24 cellular contexts compared by ENCODE assay signal in genomic region chr2:121368841-121369240, GRCh38.
A peak's percentile ranks its signal among the peaks of the same experiment; 100 is the strongest.
DNase-seq lines count a peak whose midpoint lies in the region; ATAC-seq, FAIRE-seq and TF ChIP-seq lines count a peak whose summit lies in the region.
"Had no signal": no experiment of that assay in that cellular context is flagged by ENCODE, and none has a peak within 500 bp of the region (broad histone marks: within the 10 kb centered on the region; RNA-seq: fewer than 3 reads in every experiment).

No MANE protein-coding gene starts in this region.

- H3K36me3 Mint-ChIP-seq in activated T-cell treated with anti-CD3 and anti-CD28 coated beads, Interleukin-2, amount 50 U/mL, for 24 hours (ENCODE audit: low read depth): peaks cover 87% of the 10 kb centered on the region
- peaks cover 57% of the 10 kb centered on the region for H3K36me3 Mint-ChIP-seq in activated T-helper 2 cell treated with anti-CD3 and anti-CD28 coated beads, Interferon-gamma antibody, Interleukin-2, Interleukin-4, amounts not matched to agents 10 μg/mL and 5 μg/mL and 100 μg/mL, durations not matched to agents 14 hours and 24 hours and 36 hours (ENCODE audit: low read depth)

- TF ChIP-seq CTCF in foreskin fibroblast (IDR thresholded peaks at IDR 0.05; ENCODE audit: low read depth, low read length) (no peak), GM10266 (IDR thresholded peaks at IDR 0.05; ENCODE audit: control insufficient read depth, insufficient read depth, low read depth, missing control alignments) (no peak)

- no peak overlapping the region for H3K4me3 Mint-ChIP-seq in activated T-cell treated with anti-CD3 and anti-CD28 coated beads, Interleukin-2, amount 50 U/mL, for 24 hours
- H3K4me3 Mint-ChIP-seq in activated T-helper 2 cell treated with anti-CD3 and anti-CD28 coated beads, Interferon-gamma antibody, Interleukin-2, Interleukin-4, amounts not matched to agents 10 μg/mL and 5 μg/mL and 100 μg/mL, durations not matched to agents 14 hours and 24 hours and 36 hours (ENCODE audit: low read depth): no peak overlapping the region
- H3K4me3 Mint-ChIP-seq: CD4-positive, alpha-beta memory T cell; IgD-negative memory B cell had no signal

- no peak for DNase-seq in activated T-cell treated with anti-CD3 and anti-CD28 coated beads, Interleukin-2, amount 50 U/mL, for 24 hours
- DNase-seq in activated T-cell treated with anti-CD3 and anti-CD28 coated beads, Interleukin-2, amount 50 U/mL, for 1 hour: no peak
- no peak for DNase-seq in activated T-helper 2 cell treated with anti-CD3 and anti-CD28 coated beads, Interferon-gamma antibody, Interleukin-2, Interleukin-4, amounts not matched to agents 10 μg/mL and 5 μg/mL and 100 μg/mL, durations not matched to agents 14 hours and 24 hours and 36 hours (ENCODE audit: low spot score)
- DNase-seq in foreskin fibroblast (peak; percentile 27 to 66), HTR-8/SVneo (ENCODE audit: insufficient read length, low spot score) (no peak), amygdala (lab: John Stamatoyannopoulos, UW) (no peak), GM10266 (ENCODE audit: extremely low spot score) (no peak)
- DNase-seq: ACHN; Caco-2; CD4-positive, alpha-beta memory T cell; DMS 273 treated with DMSO at 0.1 percent for 48 hours; DMS79 treated with DMSO at 0.1 percent for 48 hours; Karpas-422; NCI-H1417; NCI-H1694 treated with DMSO at 0.1 percent for 48 hours; NCI-H446; NCI-H526; Peyer's patch had no signal

- H3K27ac Mint-ChIP-seq in activated T-cell treated with anti-CD3 and anti-CD28 coated beads, Interleukin-2, amount 50 U/mL, for 24 hours: peak overlapping the region; percentile 13
- H3K27ac Mint-ChIP-seq in activated T-helper 2 cell treated with anti-CD3 and anti-CD28 coated beads, Interferon-gamma antibody, Interleukin-2, Interleukin-4, amounts not matched to agents 10 μg/mL and 5 μg/mL and 100 μg/mL, durations not matched to agents 14 hours and 24 hours and 36 hours: peak overlapping the region; percentile 2

- H3K27me3 Mint-ChIP-seq in activated T-cell treated with anti-CD3 and anti-CD28 coated beads, Interleukin-2, amount 50 U/mL, for 24 hours: no peaks in the 10 kb centered on the region
- no peaks in the 10 kb centered on the region for H3K27me3 Mint-ChIP-seq in activated T-helper 2 cell treated with anti-CD3 and anti-CD28 coated beads, Interferon-gamma antibody, Interleukin-2, Interleukin-4, amounts not matched to agents 10 μg/mL and 5 μg/mL and 100 μg/mL, durations not matched to agents 14 hours and 24 hours and 36 hours (ENCODE audit: low read depth)
- H3K27me3 Mint-ChIP-seq: CD4-positive, alpha-beta memory T cell; IgD-negative memory B cell had no signal

- H3K9me3 Mint-ChIP-seq in activated T-cell treated with anti-CD3 and anti-CD28 coated beads, Interleukin-2, amount 50 U/mL, for 24 hours: no peaks in the 10 kb centered on the region
- no peaks in the 10 kb centered on the region for H3K9me3 Mint-ChIP-seq in activated T-helper 2 cell treated with anti-CD3 and anti-CD28 coated beads, Interferon-gamma antibody, Interleukin-2, Interleukin-4, amounts not matched to agents 10 μg/mL and 5 μg/mL and 100 μg/mL, durations not matched to agents 14 hours and 24 hours and 36 hours
- H3K9me3 Mint-ChIP-seq: IgD-negative memory B cell had no signal

- FAIRE-seq in HTR-8/SVneo (lab: Jason Lieb, UNC): no peak
- FAIRE-seq: G401.6, GM18507 had no signal

- H3K4me1 Mint-ChIP-seq in activated T-cell treated with anti-CD3 and anti-CD28 coated beads, Interleukin-2, amount 50 U/mL, for 24 hours (ENCODE audit: low read depth): no peaks in the 10 kb centered on the region
- H3K4me1 Mint-ChIP-seq in activated T-helper 2 cell treated with anti-CD3 and anti-CD28 coated beads, Interferon-gamma antibody, Interleukin-2, Interleukin-4, amounts not matched to agents 10 μg/mL and 5 μg/mL and 100 μg/mL, durations not matched to agents 14 hours and 24 hours and 36 hours (ENCODE audit: low read depth): peaks cover 2% of the 10 kb centered on the region

- intact Hi-C loops in activated T-helper 2 cell treated with anti-CD3 and anti-CD28 coated beads, Interferon-gamma antibody, Interleukin-2, Interleukin-4, amounts not matched to agents 10 μg/mL and 5 μg/mL and 100 μg/mL, durations not matched to agents 14 hours and 24 hours and 36 hours (cut with micrococcal nuclease): no loop called here

- no peak for ATAC-seq in HG03135 (IDR thresholded peaks at IDR 0.05; ENCODE audit: unreplicated experiment)
- ATAC-seq: SK-N-SH treated with all-trans-retinoic acid at 6 μM for 48 hours had no signal

- H3K4me3 ChIP-seq in foreskin fibroblast (ENCODE audit: low read depth in 1 of 2, low read length in 2 of 2): no peak overlapping the region
- H3K4me3 ChIP-seq: BLaER1 treated with 17β-estradiol and CSF1 and Interleukin-3, amounts not matched to agents 10 nM and 100 nM; Peyer's patch had no signal

Comparison
In these comparisons a context has a peak if more than half of its experiments do, and no peak if none do; other contexts are left out.
1. DNase-seq: peak in foreskin fibroblast (2 of 2); none in activated T-cell treated with anti-CD3 and anti-CD28 coated beads, Interleukin-2, amount 50 U/mL, for 24 hours (single experiment), activated T-cell treated with anti-CD3 and anti-CD28 coated beads, Interleukin-2, amount 50 U/mL, for 1 hour (single experiment), activated T-helper 2 cell treated with anti-CD3 and anti-CD28 coated beads, Interferon-gamma antibody, Interleukin-2, Interleukin-4, amounts not matched to agents 10 μg/mL and 5 μg/mL and 100 μg/mL, durations not matched to agents 14 hours and 24 hours and 36 hours (single experiment), HTR-8/SVneo (single experiment), amygdala (0 of 56) and GM10266 (single experiment).